2 cellular contexts compared by ENCODE assay signal in the genomic region with DNA sequence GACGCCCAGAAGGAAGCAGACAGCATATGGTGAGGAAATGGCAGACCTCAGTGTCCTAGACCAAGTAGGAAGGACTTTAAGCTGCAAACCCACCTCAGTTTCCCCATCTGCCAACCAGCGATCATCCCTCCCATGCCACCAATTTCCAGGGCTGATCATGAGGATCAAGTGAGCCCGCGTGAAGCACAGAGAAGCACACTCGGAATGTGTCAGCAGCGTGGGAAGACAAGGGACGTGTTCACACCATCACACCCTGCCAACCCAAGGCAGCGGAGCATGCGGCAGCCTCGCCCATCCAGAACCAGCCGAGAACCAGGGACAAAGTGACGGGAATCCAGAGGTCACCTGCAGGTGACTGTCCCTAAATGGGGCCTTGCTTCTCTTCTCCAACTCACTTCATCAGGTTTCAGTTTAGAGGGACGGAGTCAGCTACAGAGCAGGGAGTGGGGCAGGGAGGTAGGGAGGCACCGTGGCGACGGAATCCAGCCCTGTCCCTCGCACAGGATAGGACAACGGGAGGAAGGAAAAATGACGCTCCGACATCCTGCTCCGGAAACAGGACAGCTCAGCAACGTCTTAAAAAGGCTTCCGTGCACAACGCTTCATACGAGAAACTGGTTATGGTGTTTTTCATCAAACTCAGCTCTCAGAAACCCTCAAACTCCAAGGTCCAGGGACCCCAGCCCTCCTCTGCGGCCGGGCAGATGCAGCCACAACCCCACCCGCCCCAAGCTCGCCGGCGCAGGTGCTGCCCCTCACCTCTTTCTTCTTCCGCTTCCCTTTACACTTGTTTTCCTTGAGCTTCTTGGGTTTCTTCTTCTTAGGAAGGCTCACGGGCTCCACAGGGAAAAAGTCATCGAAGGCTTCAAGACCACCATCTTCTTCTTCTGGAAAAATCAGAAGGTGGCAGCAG.
TF ChIP-seq lines count a peak whose summit lies in the region.

No MANE protein-coding gene starts in this region.

TF ChIP-seq in HEK293, 187 proteins besides CTCF, POLR2A, EP300 and RAD21:
- no peak for TF ChIP-seq ZNF621 (tag by site-specific recombination; IDR thresholded peaks at IDR 0.05)
- TF ChIP-seq, protein P1, sequence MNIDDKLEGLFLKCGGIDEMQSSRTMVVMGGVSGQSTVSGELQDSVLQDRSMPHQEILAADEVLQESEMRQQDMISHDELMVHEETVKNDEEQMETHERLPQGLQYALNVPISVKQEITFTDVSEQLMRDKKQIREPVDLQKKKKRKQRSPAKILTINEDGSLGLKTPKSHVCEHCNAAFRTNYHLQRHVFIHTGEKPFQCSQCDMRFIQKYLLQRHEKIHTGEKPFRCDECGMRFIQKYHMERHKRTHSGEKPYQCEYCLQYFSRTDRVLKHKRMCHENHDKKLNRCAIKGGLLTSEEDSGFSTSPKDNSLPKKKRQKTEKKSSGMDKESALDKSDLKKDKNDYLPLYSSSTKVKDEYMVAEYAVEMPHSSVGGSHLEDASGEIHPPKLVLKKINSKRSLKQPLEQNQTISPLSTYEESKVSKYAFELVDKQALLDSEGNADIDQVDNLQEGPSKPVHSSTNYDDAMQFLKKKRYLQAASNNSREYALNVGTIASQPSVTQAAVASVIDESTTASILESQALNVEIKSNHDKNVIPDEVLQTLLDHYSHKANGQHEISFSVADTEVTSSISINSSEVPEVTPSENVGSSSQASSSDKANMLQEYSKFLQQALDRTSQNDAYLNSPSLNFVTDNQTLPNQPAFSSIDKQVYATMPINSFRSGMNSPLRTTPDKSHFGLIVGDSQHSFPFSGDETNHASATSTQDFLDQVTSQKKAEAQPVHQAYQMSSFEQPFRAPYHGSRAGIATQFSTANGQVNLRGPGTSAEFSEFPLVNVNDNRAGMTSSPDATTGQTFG (tag by site-specific recombination; IDR thresholded peaks at IDR 0.05; ENCODE audit: borderline replicate concordance) = no peak
- TF ChIP-seq ZSCAN23 (tag by site-specific recombination; IDR thresholded peaks at IDR 0.05) = no peak
- TF ChIP-seq ZNF133 (tag by site-specific recombination; IDR thresholded peaks at IDR 0.05) = no peak
- no peak for TF ChIP-seq ZNF561 (tag by site-specific recombination; IDR thresholded peaks at IDR 0.05; ENCODE audit: borderline replicate concordance)
- peak; percentile 58; the same call in 1 of the 2 replicates for TF ChIP-seq ZNF600 (tag by site-specific recombination; IDR thresholded peaks at IDR 0.05)
- TF ChIP-seq ZNF391 (tag by site-specific recombination; IDR thresholded peaks at IDR 0.05; ENCODE audit: borderline replicate concordance, low read depth) = no peak
- no peak for TF ChIP-seq ZNF433 (tag by site-specific recombination; IDR thresholded peaks at IDR 0.05; ENCODE audit: low read depth)

TF ChIP-seq in HepG2, 621 proteins besides CTCF, POLR2A, EP300 and RAD21:
- TF ChIP-seq, protein P2, sequence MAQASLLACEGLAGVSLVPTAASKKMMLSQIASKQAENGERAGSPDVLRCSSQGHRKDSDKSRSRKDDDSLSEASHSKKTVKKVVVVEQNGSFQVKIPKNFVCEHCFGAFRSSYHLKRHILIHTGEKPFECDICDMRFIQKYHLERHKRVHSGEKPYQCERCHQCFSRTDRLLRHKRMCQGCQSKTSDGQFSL (CRISPR knock-in tag; IDR thresholded peaks at IDR 0.05) = no peak
- TF ChIP-seq EZH2 (conservative IDR thresholded peaks at IDR 0.05; ENCODE audit: low read depth, low read length) (peak; percentile 55; the same call in 1 of the 2 replicates), DNMT1 (CRISPR knock-in tag; IDR thresholded peaks at IDR 0.05) (no peak)
